In the genomic region with DNA sequence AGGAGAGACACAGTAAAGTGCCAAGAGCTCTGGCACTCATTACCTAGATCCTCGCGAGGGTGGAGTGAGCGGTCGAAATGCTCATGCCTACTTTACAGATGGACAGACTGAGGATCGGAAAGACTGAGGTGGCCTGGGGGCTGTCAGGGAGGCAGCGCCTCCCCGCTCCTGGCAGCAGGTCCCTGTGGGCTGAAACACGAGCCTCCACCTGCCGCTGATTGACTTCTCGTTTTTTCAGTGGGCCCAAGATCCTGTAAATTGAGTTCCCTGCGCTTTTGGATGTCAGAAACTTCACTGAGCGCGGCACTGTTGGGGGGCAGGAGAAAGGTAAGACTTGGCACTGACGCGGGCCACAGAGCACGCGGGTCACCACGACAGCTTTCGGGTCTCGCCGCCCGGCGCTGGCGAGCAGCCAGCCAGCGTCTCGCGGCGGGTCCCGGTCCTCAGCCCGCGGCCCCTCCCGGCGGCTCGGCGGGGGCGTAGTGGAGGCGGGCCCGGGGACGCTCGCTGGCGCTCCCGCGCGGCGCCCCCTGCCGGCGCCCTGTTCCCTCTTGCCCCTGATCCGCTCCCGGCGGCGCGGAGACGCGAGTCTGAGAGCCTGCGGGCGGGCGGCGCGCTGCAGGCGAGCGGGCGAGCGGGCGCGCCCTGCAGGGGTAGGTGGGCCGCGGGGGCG, we compare ENCODE assay signal across 1 cellular context.
TF ChIP-seq lines count a peak whose summit lies in the region.

No MANE protein-coding gene starts in this region.

TF ChIP-seq in K562, 482 proteins besides CTCF, POLR2A, EP300 and RAD21 (continued from another document and continues in another):
- TF ChIP-seq, protein P1, sequence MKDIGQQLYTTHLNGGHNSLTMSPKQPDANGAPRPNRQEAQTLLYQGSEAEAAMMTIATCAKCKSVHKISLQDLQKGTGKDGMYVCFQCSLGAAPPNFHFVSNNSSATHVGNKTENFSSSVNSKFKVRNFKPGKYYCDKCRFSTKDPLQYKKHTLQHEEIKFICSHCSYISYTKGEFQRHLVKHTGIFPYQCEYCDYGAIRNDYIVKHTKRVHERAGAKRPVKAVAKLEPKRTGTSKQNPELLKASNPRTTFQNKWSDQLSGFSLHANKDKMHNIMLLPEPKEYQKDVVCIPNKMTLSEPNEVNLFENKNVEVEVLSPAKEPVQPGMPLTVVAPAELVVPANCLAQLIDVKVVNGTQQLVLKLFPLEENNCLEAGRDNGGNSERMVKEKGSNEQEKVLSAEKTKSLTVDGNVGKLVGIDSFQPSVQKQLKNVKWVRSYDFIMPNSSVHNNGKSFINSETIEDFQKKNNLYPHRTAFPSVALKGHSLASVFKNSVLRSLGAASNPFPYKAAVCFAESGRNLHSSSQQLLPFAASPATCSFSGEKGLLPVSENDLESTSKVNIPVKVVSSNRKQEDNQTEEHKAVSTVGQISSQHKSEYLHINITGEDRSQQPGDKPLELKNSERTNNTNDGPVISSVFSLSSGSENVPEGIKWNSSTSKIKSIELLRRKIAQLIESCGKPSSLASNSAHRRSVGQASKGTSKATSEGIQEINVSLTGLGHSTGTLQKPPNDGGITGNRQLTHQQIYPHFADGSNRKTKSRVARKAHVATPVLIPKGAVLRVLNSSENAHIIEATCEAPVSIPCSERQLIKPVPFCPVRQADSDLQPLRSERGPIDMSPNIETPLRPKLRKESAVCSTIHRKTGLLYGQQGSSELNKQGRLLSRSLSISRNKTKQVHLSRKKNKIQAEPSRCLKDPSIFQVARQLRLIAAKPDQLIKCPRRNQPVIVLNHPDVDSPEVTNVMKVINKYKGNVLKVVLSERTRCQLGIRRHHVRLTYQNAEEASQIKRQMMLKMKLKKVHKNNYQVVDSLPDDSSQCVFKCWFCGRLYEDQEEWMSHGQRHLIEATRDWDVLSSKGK (CRISPR knock-in tag; IDR thresholded peaks at IDR 0.05): no peak
- TF ChIP-seq CTBP1 (IDR thresholded peaks at IDR 0.05; ENCODE audit: borderline replicate concordance) (peak; percentile 83; the same call in 1 of the 2 replicates), NRF1 (conservative IDR thresholded peaks at IDR 0.05 in 1 of 2, IDR thresholded peaks at IDR 0.05 in 1 of 2) (no peak; a peak in 1 of 4 replicates), NONO (IDR thresholded peaks at IDR 0.05; ENCODE audit: low read depth in 2 of 2, low read length in 1 of 2) (peak in 1 of 2 experiments; percentile 71; a peak in 2 of 4 replicates), SIN3A (IDR thresholded peaks at IDR 0.05; ENCODE audit: borderline replicate concordance in 2 of 2, control insufficient read depth in 1 of 2, low read depth in 2 of 2, low read length in 2 of 2) (peak in 1 of 2 experiments; percentile 51; a peak in 1 of 4 replicates), EZH2 (IDR thresholded peaks at IDR 0.05; ENCODE audit: borderline replicate concordance, low read depth, low read length) (no peak), SMARCB1 (IDR thresholded peaks at IDR 0.05; ENCODE audit: insufficient read length, low read depth) (no peak), HOXB6 (CRISPR knock-in tag; IDR thresholded peaks at IDR 0.05; ENCODE audit: borderline replicate concordance) (no peak), MAZ (CRISPR knock-in tag; conservative IDR thresholded peaks at IDR 0.05 in 1 of 2, IDR thresholded peaks at IDR 0.05 in 1 of 2) (peak; percentile 51 to 74; a peak in 2 of 4 replicates), U2AF2 (optimal IDR thresholded peaks at IDR 0.05; ENCODE audit: low read depth, low read length) (no peak), STAT5A (IDR thresholded peaks at IDR 0.05; ENCODE audit: borderline replicate concordance, low read length) (no peak), SMC3 (conservative IDR thresholded peaks at IDR 0.05; ENCODE audit: insufficient read depth, low read depth, low read length) (0 out of 2 replicates have a peak, but pooled peaks have one; percentile 36), SMARCA5 (IDR thresholded peaks at IDR 0.05) (0 out of 2 replicates have a peak, but pooled peaks have one; percentile 22), PTRF (tag; IDR thresholded peaks at IDR 0.05) (no peak), ZNF354B (CRISPR knock-in tag; IDR thresholded peaks at IDR 0.05) (no peak), ARHGAP35 (IDR thresholded peaks at IDR 0.05; ENCODE audit: partially characterized antibody) (no peak), RB1 (IDR thresholded peaks at IDR 0.05; ENCODE audit: low read depth) (peak; percentile 88), BCOR (IDR thresholded peaks at IDR 0.05) (peak; percentile 74), CCNT2 (IDR thresholded peaks at IDR 0.05; ENCODE audit: borderline replicate concordance, extremely low read depth, insufficient read length, low read depth, low read length) (peak; percentile 31), NCOA6 (IDR thresholded peaks at IDR 0.05) (no peak), KDM1A (IDR thresholded peaks at IDR 0.05) (0 out of 4 replicates have a peak, but pooled peaks have one; percentile 9 to 35)
- TF ChIP-seq, protein P2, sequence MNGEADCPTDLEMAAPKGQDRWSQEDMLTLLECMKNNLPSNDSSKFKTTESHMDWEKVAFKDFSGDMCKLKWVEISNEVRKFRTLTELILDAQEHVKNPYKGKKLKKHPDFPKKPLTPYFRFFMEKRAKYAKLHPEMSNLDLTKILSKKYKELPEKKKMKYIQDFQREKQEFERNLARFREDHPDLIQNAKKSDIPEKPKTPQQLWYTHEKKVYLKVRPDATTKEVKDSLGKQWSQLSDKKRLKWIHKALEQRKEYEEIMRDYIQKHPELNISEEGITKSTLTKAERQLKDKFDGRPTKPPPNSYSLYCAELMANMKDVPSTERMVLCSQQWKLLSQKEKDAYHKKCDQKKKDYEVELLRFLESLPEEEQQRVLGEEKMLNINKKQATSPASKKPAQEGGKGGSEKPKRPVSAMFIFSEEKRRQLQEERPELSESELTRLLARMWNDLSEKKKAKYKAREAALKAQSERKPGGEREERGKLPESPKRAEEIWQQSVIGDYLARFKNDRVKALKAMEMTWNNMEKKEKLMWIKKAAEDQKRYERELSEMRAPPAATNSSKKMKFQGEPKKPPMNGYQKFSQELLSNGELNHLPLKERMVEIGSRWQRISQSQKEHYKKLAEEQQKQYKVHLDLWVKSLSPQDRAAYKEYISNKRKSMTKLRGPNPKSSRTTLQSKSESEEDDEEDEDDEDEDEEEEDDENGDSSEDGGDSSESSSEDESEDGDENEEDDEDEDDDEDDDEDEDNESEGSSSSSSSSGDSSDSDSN (IDR thresholded peaks at IDR 0.05; ENCODE audit: borderline replicate concordance in 1 of 2, low read depth in 2 of 2, low read length in 2 of 2): peak in 1 of 2 experiments; percentile 55; a peak in 1 of 4 replicates
- TF ChIP-seq, protein P3, sequence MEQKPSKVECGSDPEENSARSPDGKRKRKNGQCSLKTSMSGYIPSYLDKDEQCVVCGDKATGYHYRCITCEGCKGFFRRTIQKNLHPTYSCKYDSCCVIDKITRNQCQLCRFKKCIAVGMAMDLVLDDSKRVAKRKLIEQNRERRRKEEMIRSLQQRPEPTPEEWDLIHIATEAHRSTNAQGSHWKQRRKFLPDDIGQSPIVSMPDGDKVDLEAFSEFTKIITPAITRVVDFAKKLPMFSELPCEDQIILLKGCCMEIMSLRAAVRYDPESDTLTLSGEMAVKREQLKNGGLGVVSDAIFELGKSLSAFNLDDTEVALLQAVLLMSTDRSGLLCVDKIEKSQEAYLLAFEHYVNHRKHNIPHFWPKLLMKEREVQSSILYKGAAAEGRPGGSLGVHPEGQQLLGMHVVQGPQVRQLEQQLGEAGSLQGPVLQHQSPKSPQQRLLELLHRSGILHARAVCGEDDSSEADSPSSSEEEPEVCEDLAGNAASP (IDR thresholded peaks at IDR 0.05): no peak
- TF ChIP-seq, protein P4, sequence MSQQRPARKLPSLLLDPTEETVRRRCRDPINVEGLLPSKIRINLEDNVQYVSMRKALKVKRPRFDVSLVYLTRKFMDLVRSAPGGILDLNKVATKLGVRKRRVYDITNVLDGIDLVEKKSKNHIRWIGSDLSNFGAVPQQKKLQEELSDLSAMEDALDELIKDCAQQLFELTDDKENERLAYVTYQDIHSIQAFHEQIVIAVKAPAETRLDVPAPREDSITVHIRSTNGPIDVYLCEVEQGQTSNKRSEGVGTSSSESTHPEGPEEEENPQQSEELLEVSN (IDR thresholded peaks at IDR 0.05; ENCODE audit: borderline replicate concordance in 1 of 2, extremely low read depth in 1 of 2, insufficient read depth in 1 of 2, insufficient read length in 1 of 2, low read depth in 1 of 2, low read length in 1 of 2, poor library complexity in 1 of 2, severe bottlenecking in 1 of 2): peak in 1 of 2 experiments; percentile 61
- TF ChIP-seq, protein P5, sequence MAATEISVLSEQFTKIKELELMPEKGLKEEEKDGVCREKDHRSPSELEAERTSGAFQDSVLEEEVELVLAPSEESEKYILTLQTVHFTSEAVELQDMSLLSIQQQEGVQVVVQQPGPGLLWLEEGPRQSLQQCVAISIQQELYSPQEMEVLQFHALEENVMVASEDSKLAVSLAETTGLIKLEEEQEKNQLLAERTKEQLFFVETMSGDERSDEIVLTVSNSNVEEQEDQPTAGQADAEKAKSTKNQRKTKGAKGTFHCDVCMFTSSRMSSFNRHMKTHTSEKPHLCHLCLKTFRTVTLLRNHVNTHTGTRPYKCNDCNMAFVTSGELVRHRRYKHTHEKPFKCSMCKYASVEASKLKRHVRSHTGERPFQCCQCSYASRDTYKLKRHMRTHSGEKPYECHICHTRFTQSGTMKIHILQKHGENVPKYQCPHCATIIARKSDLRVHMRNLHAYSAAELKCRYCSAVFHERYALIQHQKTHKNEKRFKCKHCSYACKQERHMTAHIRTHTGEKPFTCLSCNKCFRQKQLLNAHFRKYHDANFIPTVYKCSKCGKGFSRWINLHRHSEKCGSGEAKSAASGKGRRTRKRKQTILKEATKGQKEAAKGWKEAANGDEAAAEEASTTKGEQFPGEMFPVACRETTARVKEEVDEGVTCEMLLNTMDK (IDR thresholded peaks at IDR 0.05; ENCODE audit: borderline replicate concordance, insufficient read depth, low read depth, low read length, poor library complexity, severe bottlenecking): peak; percentile 97
- TF ChIP-seq, protein P6, sequence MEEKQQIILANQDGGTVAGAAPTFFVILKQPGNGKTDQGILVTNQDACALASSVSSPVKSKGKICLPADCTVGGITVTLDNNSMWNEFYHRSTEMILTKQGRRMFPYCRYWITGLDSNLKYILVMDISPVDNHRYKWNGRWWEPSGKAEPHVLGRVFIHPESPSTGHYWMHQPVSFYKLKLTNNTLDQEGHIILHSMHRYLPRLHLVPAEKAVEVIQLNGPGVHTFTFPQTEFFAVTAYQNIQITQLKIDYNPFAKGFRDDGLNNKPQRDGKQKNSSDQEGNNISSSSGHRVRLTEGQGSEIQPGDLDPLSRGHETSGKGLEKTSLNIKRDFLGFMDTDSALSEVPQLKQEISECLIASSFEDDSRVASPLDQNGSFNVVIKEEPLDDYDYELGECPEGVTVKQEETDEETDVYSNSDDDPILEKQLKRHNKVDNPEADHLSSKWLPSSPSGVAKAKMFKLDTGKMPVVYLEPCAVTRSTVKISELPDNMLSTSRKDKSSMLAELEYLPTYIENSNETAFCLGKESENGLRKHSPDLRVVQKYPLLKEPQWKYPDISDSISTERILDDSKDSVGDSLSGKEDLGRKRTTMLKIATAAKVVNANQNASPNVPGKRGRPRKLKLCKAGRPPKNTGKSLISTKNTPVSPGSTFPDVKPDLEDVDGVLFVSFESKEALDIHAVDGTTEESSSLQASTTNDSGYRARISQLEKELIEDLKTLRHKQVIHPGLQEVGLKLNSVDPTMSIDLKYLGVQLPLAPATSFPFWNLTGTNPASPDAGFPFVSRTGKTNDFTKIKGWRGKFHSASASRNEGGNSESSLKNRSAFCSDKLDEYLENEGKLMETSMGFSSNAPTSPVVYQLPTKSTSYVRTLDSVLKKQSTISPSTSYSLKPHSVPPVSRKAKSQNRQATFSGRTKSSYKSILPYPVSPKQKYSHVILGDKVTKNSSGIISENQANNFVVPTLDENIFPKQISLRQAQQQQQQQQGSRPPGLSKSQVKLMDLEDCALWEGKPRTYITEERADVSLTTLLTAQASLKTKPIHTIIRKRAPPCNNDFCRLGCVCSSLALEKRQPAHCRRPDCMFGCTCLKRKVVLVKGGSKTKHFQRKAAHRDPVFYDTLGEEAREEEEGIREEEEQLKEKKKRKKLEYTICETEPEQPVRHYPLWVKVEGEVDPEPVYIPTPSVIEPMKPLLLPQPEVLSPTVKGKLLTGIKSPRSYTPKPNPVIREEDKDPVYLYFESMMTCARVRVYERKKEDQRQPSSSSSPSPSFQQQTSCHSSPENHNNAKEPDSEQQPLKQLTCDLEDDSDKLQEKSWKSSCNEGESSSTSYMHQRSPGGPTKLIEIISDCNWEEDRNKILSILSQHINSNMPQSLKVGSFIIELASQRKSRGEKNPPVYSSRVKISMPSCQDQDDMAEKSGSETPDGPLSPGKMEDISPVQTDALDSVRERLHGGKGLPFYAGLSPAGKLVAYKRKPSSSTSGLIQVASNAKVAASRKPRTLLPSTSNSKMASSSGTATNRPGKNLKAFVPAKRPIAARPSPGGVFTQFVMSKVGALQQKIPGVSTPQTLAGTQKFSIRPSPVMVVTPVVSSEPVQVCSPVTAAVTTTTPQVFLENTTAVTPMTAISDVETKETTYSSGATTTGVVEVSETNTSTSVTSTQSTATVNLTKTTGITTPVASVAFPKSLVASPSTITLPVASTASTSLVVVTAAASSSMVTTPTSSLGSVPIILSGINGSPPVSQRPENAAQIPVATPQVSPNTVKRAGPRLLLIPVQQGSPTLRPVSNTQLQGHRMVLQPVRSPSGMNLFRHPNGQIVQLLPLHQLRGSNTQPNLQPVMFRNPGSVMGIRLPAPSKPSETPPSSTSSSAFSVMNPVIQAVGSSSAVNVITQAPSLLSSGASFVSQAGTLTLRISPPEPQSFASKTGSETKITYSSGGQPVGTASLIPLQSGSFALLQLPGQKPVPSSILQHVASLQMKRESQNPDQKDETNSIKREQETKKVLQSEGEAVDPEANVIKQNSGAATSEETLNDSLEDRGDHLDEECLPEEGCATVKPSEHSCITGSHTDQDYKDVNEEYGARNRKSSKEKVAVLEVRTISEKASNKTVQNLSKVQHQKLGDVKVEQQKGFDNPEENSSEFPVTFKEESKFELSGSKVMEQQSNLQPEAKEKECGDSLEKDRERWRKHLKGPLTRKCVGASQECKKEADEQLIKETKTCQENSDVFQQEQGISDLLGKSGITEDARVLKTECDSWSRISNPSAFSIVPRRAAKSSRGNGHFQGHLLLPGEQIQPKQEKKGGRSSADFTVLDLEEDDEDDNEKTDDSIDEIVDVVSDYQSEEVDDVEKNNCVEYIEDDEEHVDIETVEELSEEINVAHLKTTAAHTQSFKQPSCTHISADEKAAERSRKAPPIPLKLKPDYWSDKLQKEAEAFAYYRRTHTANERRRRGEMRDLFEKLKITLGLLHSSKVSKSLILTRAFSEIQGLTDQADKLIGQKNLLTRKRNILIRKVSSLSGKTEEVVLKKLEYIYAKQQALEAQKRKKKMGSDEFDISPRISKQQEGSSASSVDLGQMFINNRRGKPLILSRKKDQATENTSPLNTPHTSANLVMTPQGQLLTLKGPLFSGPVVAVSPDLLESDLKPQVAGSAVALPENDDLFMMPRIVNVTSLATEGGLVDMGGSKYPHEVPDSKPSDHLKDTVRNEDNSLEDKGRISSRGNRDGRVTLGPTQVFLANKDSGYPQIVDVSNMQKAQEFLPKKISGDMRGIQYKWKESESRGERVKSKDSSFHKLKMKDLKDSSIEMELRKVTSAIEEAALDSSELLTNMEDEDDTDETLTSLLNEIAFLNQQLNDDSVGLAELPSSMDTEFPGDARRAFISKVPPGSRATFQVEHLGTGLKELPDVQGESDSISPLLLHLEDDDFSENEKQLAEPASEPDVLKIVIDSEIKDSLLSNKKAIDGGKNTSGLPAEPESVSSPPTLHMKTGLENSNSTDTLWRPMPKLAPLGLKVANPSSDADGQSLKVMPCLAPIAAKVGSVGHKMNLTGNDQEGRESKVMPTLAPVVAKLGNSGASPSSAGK (IDR thresholded peaks at IDR 0.05): no peak
